11 cellular contexts compared by ENCODE assay signal in the genomic region with DNA sequence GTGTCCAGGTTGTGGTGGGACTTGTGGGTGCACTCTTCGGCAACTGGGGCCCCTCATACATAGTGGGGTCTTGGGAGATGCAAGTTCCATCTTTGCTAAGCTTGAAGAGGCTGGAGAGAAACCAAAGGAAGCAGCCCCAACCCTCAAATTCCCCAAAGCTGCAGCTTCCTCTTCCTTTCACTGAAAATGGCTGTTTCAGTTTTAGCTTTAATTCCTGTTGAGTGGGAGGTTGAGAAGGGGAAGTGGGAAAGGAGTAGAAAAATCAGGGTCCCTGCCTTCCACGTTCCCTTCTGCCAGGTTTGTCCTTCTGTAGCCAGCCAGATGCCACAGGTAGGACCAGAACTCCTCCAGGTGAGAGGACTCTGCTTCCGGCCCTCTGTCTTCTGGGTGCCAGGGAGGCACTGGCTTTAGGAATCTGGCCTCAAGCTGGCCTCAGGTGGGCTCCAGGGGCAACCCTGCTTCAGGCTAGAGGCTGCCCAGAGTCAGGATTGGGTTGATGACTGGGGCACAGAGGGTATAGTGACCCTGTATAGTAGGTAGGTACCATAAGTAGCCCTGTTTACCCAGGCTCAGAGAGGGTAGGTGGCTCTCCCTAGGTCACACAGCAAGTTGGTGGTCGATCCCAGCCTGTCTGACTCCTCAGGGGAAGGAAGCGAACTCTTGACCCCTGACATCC. TPM values are rescaled to one million over a fixed set of nuclear protein-coding genes. Genes with fewer than 3 reads are reported as not detected.
DNase-seq lines count a peak whose midpoint lies in the region; ATAC-seq and TF ChIP-seq lines count a peak whose summit lies in the region.
"Had no signal": no experiment of that assay in that cellular context is flagged by ENCODE, and none has a peak within 500 bp of the region (broad histone marks: within the 10 kb centered on the region; RNA-seq: fewer than 3 reads in every experiment).

No MANE protein-coding gene starts in this region.

- no peak overlapping the region for H3K4me2 ChIP-seq in smooth muscle cell

- H3K27ac ChIP-seq in esophagus muscularis mucosa (replicated peaks in 1 of 4) (peak overlapping the region; percentile 24 to 51 (median 40)), smooth muscle cell (ENCODE audit: low read depth) (peak overlapping the region; percentile 89)

- H3K9ac ChIP-seq in smooth muscle cell (ENCODE audit: low read depth), result no peak overlapping the region

- H3K9me3 ChIP-seq in esophagus muscularis mucosa (no peaks in the 10 kb centered on the region), smooth muscle cell (replicated peaks; ENCODE audit: low read depth) (no peaks in the 10 kb centered on the region)

- no peak overlapping the region for H2AFZ ChIP-seq in smooth muscle cell (ENCODE audit: low read depth)

- peaks cover 19 to 30% (median 25%) of the 10 kb centered on the region in 4 donors for H3K4me1 ChIP-seq in esophagus muscularis mucosa
- peaks cover 15% of the 10 kb centered on the region for H3K4me1 ChIP-seq in smooth muscle cell (ENCODE audit: low read depth)

- no peak for TF ChIP-seq POLR2A in esophagus muscularis mucosa (IDR thresholded peaks at IDR 0.05; ENCODE audit: low read depth)

- TF ChIP-seq EP300 in esophagus muscularis mucosa (IDR thresholded peaks at IDR 0.05), result no peak

- ATAC-seq in GM21528 (IDR thresholded peaks at IDR 0.05; ENCODE audit: low FRiP score, unreplicated experiment) (peak; percentile 5), GM21515 (IDR thresholded peaks at IDR 0.05; ENCODE audit: unreplicated experiment) (no peak), HG03378 (IDR thresholded peaks at IDR 0.05; ENCODE audit: unreplicated experiment) (no peak)

- DNase-seq in NOMO-1 treated with dmso at 0.1 percent for 144 hours (lab: John Stamatoyannopoulos, UW; ENCODE audit: unreplicated experiment), result peak; percentile 31
- DNase-seq in esophagus muscularis mucosa (ENCODE audit: extremely low spot score), result no peak
- DNase-seq in smooth muscle cell (lab: John Stamatoyannopoulos, UW; ENCODE audit: unreplicated experiment), result no peak
- DNase-seq in posterior cingulate gyrus, result no peak
- no peak for DNase-seq in activated T-cell treated with anti-CD3 and anti-CD28 coated beads, Interleukin-2, amount 50 U/mL, for 1 hour
- DNase-seq: NCI-H1105 had no signal

- no peaks in the 10 kb centered on the region for H3K79me2 ChIP-seq in smooth muscle cell (ENCODE audit: low read depth)

- no peaks in the 10 kb centered on the region for H4K20me1 ChIP-seq in smooth muscle cell (ENCODE audit: low read depth)

- H3K4me3 ChIP-seq in esophagus muscularis mucosa, result no peak overlapping the region
- no peak overlapping the region for H3K4me3 ChIP-seq in smooth muscle cell

- no peak for TF ChIP-seq CTCF in esophagus muscularis mucosa (IDR thresholded peaks at IDR 0.05)
- no peak for TF ChIP-seq CTCF in smooth muscle cell (IDR thresholded peaks at IDR 0.05; ENCODE audit: borderline replicate concordance, insufficient read depth, poor library complexity, severe bottlenecking)

- H3K36me3 ChIP-seq in esophagus muscularis mucosa, result no peaks in the 10 kb centered on the region
- no peaks in the 10 kb centered on the region for H3K36me3 ChIP-seq in smooth muscle cell (ENCODE audit: low read depth)

- intact Hi-C loops in esophagus muscularis mucosa (cut with DNase I) (loop anchor here (2.0 to 5.0 kb wide), 2 partner anchors 104 to 456 kb away; no protein-coding TSS in a partner anchor), posterior cingulate gyrus (cut with DNase I) (no loop called here)

- H3K27me3 ChIP-seq in esophagus muscularis mucosa, result no peaks in the 10 kb centered on the region
- no peaks in the 10 kb centered on the region for H3K27me3 ChIP-seq in smooth muscle cell (ENCODE audit: low read depth)

- peaks cover 2% of the 10 kb centered on the region for H3F3A ChIP-seq in smooth muscle cell (ENCODE audit: low read depth)

- 65% methylated on average over 4 of the region's 5 CpGs for WGBS in esophagus muscularis mucosa
- 79% methylated on average over 5 of the region's 5 CpGs for WGBS in smooth muscle cell (ENCODE audit: low lambda C conversion rate)

RNA-seq across cellular contexts. Expression of a gene that starts 16.2 kb away (rescaled TPM):
- total RNA-seq in esophagus muscularis mucosa (1 to 10 TPM; 1.6 to 4.8 (median 2.4) TPM), smooth muscle cell (5.0 and 13.8 TPM in 2 replicates)
- 3.7 and 13.6 TPM in 2 replicates for polyA plus RNA-seq in smooth muscle cell
- total RNA-seq: G401; T-helper 2 cell treated with Interferon-gamma antibody and Interleukin-4, amounts not matched to agents 100 ng/mL and 5 ng/mL, for 36 hours had no signal

RNA-seq across cellular contexts. Expression of a gene that starts 19.7 kb away (rescaled TPM):
- total RNA-seq in esophagus muscularis mucosa (100 to 1,000 TPM in 3 of 4 donors, 10 to 100 TPM in 1; 82.8 to 196 (median 122) TPM), smooth muscle cell (18.0 and 18.5 TPM in 2 replicates)
- polyA plus RNA-seq in smooth muscle cell, result 27.4 and 27.8 TPM in 2 replicates
